9 cellular contexts compared by ENCODE assay signal in genomic region chr7:106864298-106865081, GRCh38. TPM values are rescaled to one million over a fixed set of nuclear protein-coding genes. Genes with fewer than 3 reads are reported as not detected.
DNase-seq lines count a peak whose midpoint lies in the region; ATAC-seq and TF ChIP-seq lines count a peak whose summit lies in the region.
"Had no signal": no experiment of that assay in that cellular context is flagged by ENCODE, and none has a peak within 500 bp of the region (broad histone marks: within the 10 kb centered on the region; RNA-seq: fewer than 3 reads in every experiment).

No MANE protein-coding gene starts in this region.

- peak overlapping the region; percentile 97 for H3K27ac Mint-ChIP-seq in activated naive CD8-positive, alpha-beta T cell treated with anti-CD3 and anti-CD28 coated beads, Interleukin-2, amount 10 ng/mL, durations not matched to agents 7 days and 5 days

- H3K36me3 ChIP-seq in left ventricle myocardium inferior (no peaks in the 10 kb centered on the region), vagina (no peaks in the 10 kb centered on the region), gastrocnemius medialis (no peaks in the 10 kb centered on the region)

- H3K4me1 ChIP-seq in left ventricle myocardium inferior = peaks cover 29% of the 10 kb centered on the region
- H3K4me1 ChIP-seq in vagina = peaks cover 13% of the 10 kb centered on the region
- H3K4me1 ChIP-seq in gastrocnemius medialis = peaks cover 0 to 1% of the 10 kb centered on the region in 2 donors

- ATAC-seq in left ventricle myocardium superior = no peak
- peak; percentile 28 for ATAC-seq in HG03139 (IDR thresholded peaks at IDR 0.05; ENCODE audit: unreplicated experiment)
- ATAC-seq in activated naive CD8-positive, alpha-beta T cell treated with anti-CD3 and anti-CD28 coated beads, Interleukin-2, amount 10 ng/mL, durations not matched to agents 7 days and 5 days (ENCODE audit: low read depth) = peak; percentile 48
- ATAC-seq in gastrocnemius medialis = no peak

- peak overlapping the region; percentile 50 for H3K27ac ChIP-seq in left ventricle myocardium inferior (replicated peaks)
- peak overlapping the region; percentile 42 for H3K27ac ChIP-seq in vagina
- peak overlapping the region in 2 of 4 donors; percentile 11 to 24 for H3K27ac ChIP-seq in gastrocnemius medialis

- peak overlapping the region; percentile 95 for H3K4me3 Mint-ChIP-seq in activated naive CD8-positive, alpha-beta T cell treated with anti-CD3 and anti-CD28 coated beads, Interleukin-2, amount 10 ng/mL, durations not matched to agents 7 days and 5 days

- peaks cover 30% of the 10 kb centered on the region for H3K4me1 Mint-ChIP-seq in activated naive CD8-positive, alpha-beta T cell treated with anti-CD3 and anti-CD28 coated beads, Interleukin-2, amount 10 ng/mL, durations not matched to agents 7 days and 5 days

- H3K4me3 ChIP-seq in left ventricle myocardium inferior (peak overlapping the region; percentile 57), vagina (no peak overlapping the region), gastrocnemius medialis (peak overlapping the region in 1 of 4 donors; percentile 32)

- TF ChIP-seq POLR2A in vagina (IDR thresholded peaks at IDR 0.05) = no peak
- TF ChIP-seq POLR2A in gastrocnemius medialis (IDR thresholded peaks at IDR 0.05) = no peak

- H3K36me3 Mint-ChIP-seq in activated naive CD8-positive, alpha-beta T cell treated with anti-CD3 and anti-CD28 coated beads, Interleukin-2, amount 10 ng/mL, durations not matched to agents 7 days and 5 days = peaks cover 23% of the 10 kb centered on the region

- TF ChIP-seq CTCF in left ventricle myocardium inferior (IDR thresholded peaks at IDR 0.05; ENCODE audit: borderline replicate concordance) (no peak), vagina (IDR thresholded peaks at IDR 0.05) (no peak), gastrocnemius medialis (IDR thresholded peaks at IDR 0.05 in 4 of 5, conservative IDR thresholded peaks at IDR 0.05 in 1 of 5) (no peak)

- no peaks in the 10 kb centered on the region for H3K27me3 ChIP-seq in left ventricle myocardium inferior (ENCODE audit: low read depth)
- no peaks in the 10 kb centered on the region for H3K27me3 ChIP-seq in vagina
- H3K27me3 ChIP-seq in gastrocnemius medialis = no peaks in the 10 kb centered on the region

- POLR2A ChIA-PET in activated naive CD8-positive, alpha-beta T cell treated with anti-CD3 and anti-CD28 coated beads, Interleukin-2, amount 10 ng/mL, durations not matched to agents 7 days and 5 days (lab: Charles Lee) = interaction anchor here (0.5 to 1.2 kb wide), 4 partner anchors 262 to 761 kb away, joined by 3 to 10 read pairs (median 4); partner anchors contain the start of gene HBP1

- DNase-seq in left ventricle myocardium inferior = no peak
- DNase-seq in left ventricle myocardium superior = no peak
- DNase-seq in activated naive CD8-positive, alpha-beta T cell treated with anti-CD3 and anti-CD28 coated beads, Interleukin-2, amount 10 ng/mL, durations not matched to agents 7 days and 5 days = no peak
- no peak for DNase-seq in vagina (ENCODE audit: extremely low spot score in 2 of 2)
- DNase-seq in activated gamma-delta T cell treated with Interleukin-2 at 50 U/mL for 16 hours = no peak
- no peak for DNase-seq in SW 1271 (lab: John Stamatoyannopoulos, UW)
- no peak for DNase-seq in gastrocnemius medialis
- DNase-seq: NCI-H748 treated with DMSO at 0.1 percent for 48 hours had no signal

- in situ Hi-C loops in gastrocnemius medialis (cut with MboI; ENCODE audit: low sequenced_read_pairs in 4 of 4) = no loop called here

- H3K9me3 ChIP-seq in left ventricle myocardium inferior (replicated peaks) (no peaks in the 10 kb centered on the region), vagina (no peaks in the 10 kb centered on the region), gastrocnemius medialis (no peaks in the 10 kb centered on the region)

- H3K9me3 Mint-ChIP-seq in activated naive CD8-positive, alpha-beta T cell treated with anti-CD3 and anti-CD28 coated beads, Interleukin-2, amount 10 ng/mL, durations not matched to agents 7 days and 5 days = peaks cover 4% of the 10 kb centered on the region

- no peaks in the 10 kb centered on the region for H3K27me3 Mint-ChIP-seq in activated naive CD8-positive, alpha-beta T cell treated with anti-CD3 and anti-CD28 coated beads, Interleukin-2, amount 10 ng/mL, durations not matched to agents 7 days and 5 days

- intact Hi-C loops in left ventricle myocardium inferior (cut with micrococcal nuclease) (no loop called here), left ventricle myocardium superior (cut with micrococcal nuclease) (no loop called here), vagina (cut with DNase I) (no loop called here), gastrocnemius medialis (cut with DNase I; ENCODE audit: low total_unique reads) (no loop called here)

RNA-seq across cellular contexts. Expression of gene PIK3CG, which starts 0.6 kb away (rescaled TPM):
- total RNA-seq in left ventricle myocardium inferior = 1.7 TPM
- total RNA-seq in left ventricle myocardium superior = 2.3 TPM
- 10 to 100 TPM; 54.1 to 55.9 TPM for total RNA-seq in activated naive CD8-positive, alpha-beta T cell treated with anti-CD3 and anti-CD28 coated beads, Interleukin-2, amount 10 ng/mL, durations not matched to agents 7 days and 5 days
- 4.4 TPM for total RNA-seq in vagina
- 1 to 10 TPM in 1 of 4 donors, under 1 TPM in 3; 0.51 to 1.4 (median 0.83) TPM for total RNA-seq in gastrocnemius medialis

Comparison
In these comparisons a context has a peak if more than half of its experiments do, and no peak if none do; other contexts are left out.
1. ATAC-seq: peak in HG03139 (single experiment) and activated naive CD8-positive, alpha-beta T cell treated with anti-CD3 and anti-CD28 coated beads, Interleukin-2, amount 10 ng/mL, durations not matched to agents 7 days and 5 days (single experiment); none in left ventricle myocardium superior (single experiment) and gastrocnemius medialis (0 of 2).
2. RNA of gene PIK3CG, which starts 0.6 kb away (total RNA-seq): 54.1 to 55.9 TPM in activated naive CD8-positive, alpha-beta T cell treated with anti-CD3 and anti-CD28 coated beads, Interleukin-2, amount 10 ng/mL, durations not matched to agents 7 days and 5 days; 4.4 TPM in vagina (single experiment), 2.3 TPM in left ventricle myocardium superior (single experiment), 1.7 TPM in left ventricle myocardium inferior (single experiment) and 0.51 to 1.4 TPM in gastrocnemius medialis; every median in the first group is over 10 times any median in the second.